In genomic region chr3:129893616-129894070, GRCh38 we compare ENCODE assay signal across 1 cellular context.
TF ChIP-seq lines count a peak whose summit lies in the region.

Gene TMCC1, minus strand, starts transcription at chr3:129893711.

TF ChIP-seq in HEK293, 187 proteins besides CTCF, POLR2A, EP300 and RAD21 (continued from another document):
- peak; percentile 60 for TF ChIP-seq SP3 (tag by site-specific recombination; IDR thresholded peaks at IDR 0.05)
TF ChIP-seq in HEK293: peak in this region for 12.
